ENCODE assay signal across 8 cellular contexts in the genomic region with DNA sequence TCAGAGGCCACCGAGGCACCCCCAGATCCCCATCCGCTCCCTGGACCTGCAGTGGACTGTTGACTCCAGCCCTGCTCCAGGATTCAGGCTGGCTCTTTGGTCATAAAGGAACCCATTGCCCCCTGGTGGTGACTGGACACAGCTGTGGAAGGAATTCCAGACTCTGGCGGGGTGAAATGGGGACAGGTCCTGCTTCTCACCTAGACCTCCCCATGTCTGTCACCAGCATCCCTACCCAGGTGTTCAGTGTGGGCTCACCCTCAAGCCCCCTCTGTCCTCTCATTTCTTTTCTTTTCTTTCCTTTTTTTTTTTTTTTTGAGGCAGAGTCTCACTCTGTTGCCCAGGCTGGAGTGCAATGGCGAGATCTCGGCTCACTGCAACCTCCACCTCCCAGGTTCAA. TPM values are rescaled to one million over a fixed set of nuclear protein-coding genes. Genes with fewer than 3 reads are reported as not detected.
A peak's percentile ranks its signal among the peaks of the same experiment; 100 is the strongest.
DNase-seq lines count a peak whose midpoint lies in the region; ATAC-seq lines count a peak whose summit lies in the region.

No MANE protein-coding gene starts in this region.

- ATAC-seq in HG03097 (IDR thresholded peaks at IDR 0.05; ENCODE audit: low FRiP score, unreplicated experiment), result no peak

- peak; percentile 78 for DNase-seq in AG08396 (ENCODE audit: low spot score)
- DNase-seq in H4 (ENCODE audit: low spot score), result peak; percentile 72
- peak; percentile 91 for DNase-seq in NCI-H69 (lab: John Stamatoyannopoulos, UW)
- peak; percentile 55 to 56 for DNase-seq in activated CD4-positive, alpha-beta T cell treated with anti-CD3 and anti-CD28 coated beads, Interleukin-2, amount 50 U/mL, for 4 hours
- DNase-seq in effector CD8-positive, alpha-beta T cell (lab: John Stamatoyannopoulos, UW), result peak; percentile 49
- DNase-seq in medulla oblongata (ENCODE audit: extremely low spot score), result peak; percentile 92
- peak; percentile 6 to 52 (median 49) for DNase-seq in stimulated activated naive CD4-positive, alpha-beta T cell (lab: John Stamatoyannopoulos, UW)

RNA-seq across cellular contexts. Expression of gene STXBP1, which starts 25.5 kb away (rescaled TPM):
- 7.2 and 18.8 TPM in 2 replicates for total RNA-seq in H4 (2014; rRNA removed; shearing (Covaris generic))
